Comparison of ENCODE assay signal across 1 cellular context in genomic region chr12:49767333-49767732, GRCh38.
TF ChIP-seq lines count a peak whose summit lies in the region.

No MANE protein-coding gene starts in this region.

TF ChIP-seq in H1, 55 proteins besides CTCF, POLR2A, EP300 and RAD21:
- TF ChIP-seq EZH2 (IDR thresholded peaks at IDR 0.05; ENCODE audit: low read depth, low read length, severe bottlenecking): no peak
- no peak for TF ChIP-seq MAFK (IDR thresholded peaks at IDR 0.05; ENCODE audit: low read depth, low read length)
- no peak for TF ChIP-seq ATF3 (IDR thresholded peaks at IDR 0.05; ENCODE audit: insufficient read depth, low read depth, low read length)
- no peak for TF ChIP-seq POU5F1 (IDR thresholded peaks at IDR 0.05; ENCODE audit: low read depth, low read length)
- no peak for TF ChIP-seq KDM1A (IDR thresholded peaks at IDR 0.05; ENCODE audit: borderline replicate concordance, low read length)
- TF ChIP-seq SUZ12 (IDR thresholded peaks at IDR 0.05; ENCODE audit: low read length): no peak
- TF ChIP-seq TAF1 (IDR thresholded peaks at IDR 0.05; ENCODE audit: low read depth, low read length): no peak
- no peak for TF ChIP-seq GTF2F1 (IDR thresholded peaks at IDR 0.05; ENCODE audit: borderline replicate concordance, low read depth, low read length)
- no peak for TF ChIP-seq CREB1 (IDR thresholded peaks at IDR 0.05)
- no peak for TF ChIP-seq CTBP2 (IDR thresholded peaks at IDR 0.05; ENCODE audit: borderline replicate concordance, insufficient read depth, insufficient read length, low read length)
- TF ChIP-seq KDM5A (IDR thresholded peaks at IDR 0.05; ENCODE audit: low read length): no peak
- no peak for TF ChIP-seq ATF2 (IDR thresholded peaks at IDR 0.05; ENCODE audit: low read length)
- no peak for TF ChIP-seq BRCA1 (IDR thresholded peaks at IDR 0.05; ENCODE audit: low read depth, low read length)
